ENCODE assay signal across 8 cellular contexts in the genomic region with DNA sequence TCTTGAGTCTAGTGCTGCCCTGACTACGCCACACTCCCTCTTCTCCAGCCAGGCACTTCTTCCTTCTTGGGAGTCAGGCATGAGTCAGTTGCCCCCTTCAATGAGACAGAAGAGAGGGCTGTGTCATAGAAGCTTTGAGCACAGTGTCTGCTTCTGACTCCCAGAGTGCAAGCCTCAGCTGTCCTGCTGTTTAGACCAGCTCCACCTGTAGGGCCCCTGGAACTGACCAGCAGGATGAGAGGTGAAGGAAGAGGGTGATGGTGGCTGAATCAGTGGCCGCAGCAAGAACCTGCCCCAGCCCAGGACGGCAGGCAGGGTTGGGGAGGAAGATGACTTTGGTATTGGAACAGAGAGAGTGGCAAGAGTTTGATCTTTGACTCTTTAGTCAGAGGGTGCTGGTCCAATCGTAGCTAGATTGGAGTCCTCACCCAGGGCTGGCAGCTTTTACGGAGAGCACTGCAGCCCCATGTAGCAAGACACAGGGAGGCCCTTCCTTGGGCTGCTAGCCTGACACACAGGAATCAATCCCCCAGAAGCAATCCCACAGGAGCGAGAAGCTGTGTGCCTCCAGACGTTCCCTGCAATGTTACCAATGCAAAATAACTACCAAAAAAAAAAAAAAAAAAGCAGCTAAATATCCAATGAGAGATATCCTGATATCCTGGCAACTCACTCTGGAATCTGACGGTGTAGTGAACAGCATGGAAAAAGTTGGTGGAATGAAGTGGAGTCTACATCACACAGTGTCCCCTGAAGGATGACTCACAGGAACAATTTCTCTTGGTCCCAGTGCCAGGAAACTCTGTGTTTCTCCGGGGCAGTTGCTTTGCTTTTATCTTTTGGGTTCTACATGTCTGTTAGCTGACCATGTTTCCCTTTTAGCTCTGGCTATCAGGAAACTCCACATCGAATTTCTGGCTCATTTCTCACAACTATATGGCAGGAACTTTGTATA. TPM values are rescaled to one million over a fixed set of nuclear protein-coding genes. Genes with fewer than 3 reads are reported as not detected.
A peak's percentile ranks its signal among the peaks of the same experiment; 100 is the strongest.
DNase-seq lines count a peak whose midpoint lies in the region; ATAC-seq and TF ChIP-seq lines count a peak whose summit lies in the region.
"Had no signal": no experiment of that assay in that cellular context is flagged by ENCODE, and none has a peak within 500 bp of the region (broad histone marks: within the 10 kb centered on the region; RNA-seq: fewer than 3 reads in every experiment).

No MANE protein-coding gene starts in this region.

- no peaks in the 10 kb centered on the region for H3K4me1 Mint-ChIP-seq in activated T-cell treated with anti-CD3 and anti-CD28 coated beads, Interleukin-2, amount 50 U/mL, for 4 hours (ENCODE audit: low read depth)
- H3K4me1 Mint-ChIP-seq: activated naive CD8-positive, alpha-beta T cell treated with anti-CD3 and anti-CD28 coated beads, Interleukin-2, amount 10 ng/mL, durations not matched to agents 7 days and 5 days had no signal

- H3K4me2 ChIP-seq in GM23248 (ENCODE audit: unreplicated experiment) = peak overlapping the region; percentile 70

- no peaks in the 10 kb centered on the region for H3K36me3 Mint-ChIP-seq in activated T-cell treated with anti-CD3 and anti-CD28 coated beads, Interleukin-2, amount 50 U/mL, for 4 hours (ENCODE audit: insufficient read depth)
- H3K36me3 Mint-ChIP-seq: activated naive CD8-positive, alpha-beta T cell treated with anti-CD3 and anti-CD28 coated beads, Interleukin-2, amount 10 ng/mL, durations not matched to agents 7 days and 5 days had no signal

- no peak overlapping the region for H3K4me3 Mint-ChIP-seq in activated T-cell treated with anti-CD3 and anti-CD28 coated beads, Interleukin-2, amount 50 U/mL, for 4 hours
- H3K4me3 Mint-ChIP-seq: activated naive CD8-positive, alpha-beta T cell treated with anti-CD3 and anti-CD28 coated beads, Interleukin-2, amount 10 ng/mL, durations not matched to agents 7 days and 5 days had no signal

- H3K9me3 ChIP-seq in GM23248 (ENCODE audit: low read depth) = no peaks in the 10 kb centered on the region

- DNase-seq in GM23248 (peak; percentile 96), omental fat pad (ENCODE audit: low spot score) (no peak)
- DNase-seq in stimulated activated CD4-positive, alpha-beta T cell treated with anti-CD3 and anti-CD28 coated beads, Interleukin-4, amount 100 ng/mL, for 24 hours = no peak
- DNase-seq in activated T-cell treated with anti-CD3 and anti-CD28 coated beads, Interleukin-2, amount 50 U/mL, for 4 hours = no peak
- DNase-seq in stimulated activated CD4-positive, alpha-beta T cell treated with anti-CD3 and anti-CD28 coated beads, Interleukin-15, amount 100 ng/mL, for 24 hours = no peak
- DNase-seq: activated naive CD8-positive, alpha-beta T cell treated with anti-CD3 and anti-CD28 coated beads, Interleukin-2, amount 10 ng/mL, durations not matched to agents 7 days and 5 days; NCI-H187 treated with DMSO at 0.1 percent for 48 hours had no signal

- in situ Hi-C loops in GM23248 (cut with MboI) = no loop called here

- H3K36me3 ChIP-seq in GM23248 (ENCODE audit: low read depth) = no peaks in the 10 kb centered on the region

- TF ChIP-seq CTCF in omental fat pad (IDR thresholded peaks at IDR 0.05) = no peak

- H3K27me3 Mint-ChIP-seq in activated T-cell treated with anti-CD3 and anti-CD28 coated beads, Interleukin-2, amount 50 U/mL, for 4 hours (ENCODE audit: low read depth) = no peaks in the 10 kb centered on the region

- 4 to 9% methylated on average over 10 of the region's 10 CpGs for WGBS in GM23248 (ENCODE audit: low coverage in 1 of 2, low lambda C conversion rate in 2 of 2, missing lambda C conversion rate in 2 of 2), 2 experiments

- H3K27me3 ChIP-seq in GM23248 (replicated peaks; ENCODE audit: insufficient read depth) = no peaks in the 10 kb centered on the region

- peak; percentile 89 for ATAC-seq in omental fat pad (ENCODE audit: low FRiP score)
- no peak for ATAC-seq in activated T-cell treated with anti-CD3 and anti-CD28 coated beads, Interleukin-2, amount 50 U/mL, for 4 hours

- peak overlapping the region; percentile 41; the same call in 1 of the 2 replicates for H3K4me3 ChIP-seq in GM23248

- H3K9me3 Mint-ChIP-seq in activated T-cell treated with anti-CD3 and anti-CD28 coated beads, Interleukin-2, amount 50 U/mL, for 4 hours = no peaks in the 10 kb centered on the region
- H3K9me3 Mint-ChIP-seq: activated naive CD8-positive, alpha-beta T cell treated with anti-CD3 and anti-CD28 coated beads, Interleukin-2, amount 10 ng/mL, durations not matched to agents 7 days and 5 days had no signal

- H3F3A ChIP-seq in GM23248 (ENCODE audit: insufficient read depth) = peaks cover 33% of the 10 kb centered on the region

- peak overlapping the region; percentile 64 for H3K9ac ChIP-seq in GM23248

- H3K9me2 ChIP-seq in GM23248 (ENCODE audit: insufficient read depth) = no peaks in the 10 kb centered on the region

- no peaks in the 10 kb centered on the region for H4K20me1 ChIP-seq in GM23248 (ENCODE audit: insufficient read depth)

- peaks cover 26% of the 10 kb centered on the region for H3K4me1 ChIP-seq in GM23248 (ENCODE audit: insufficient read depth)

- no peaks in the 10 kb centered on the region for H3K79me2 ChIP-seq in GM23248 (ENCODE audit: insufficient read depth)

- H2AFZ ChIP-seq in GM23248 = peak overlapping the region; percentile 10; the same call in 1 of the 2 replicates

- H3K27ac ChIP-seq in GM23248 (peak overlapping the region; percentile 91), cingulate gyrus (ENCODE audit: low read depth, low read length) (peak overlapping the region; percentile 80)

RNA-seq across cellular contexts. Expression of gene C10orf62, which starts 6.9 kb away (rescaled TPM):
- total RNA-seq in GM23248 (2014; rRNA removed; shearing (Covaris generic)) = not detected in 2 replicates
- polyA plus RNA-seq in GM23248 (2016; fragmentation: Nextera tagmentation; extraction: Ambion mirVana) = not detected in 2 replicates
- 1 to 10 TPM in 1 of 4 donors, under 1 TPM in 1, not detected in 2; 0.88 to 1.2 TPM for total RNA-seq in omental fat pad
- not detected for total RNA-seq in activated T-cell treated with anti-CD3 and anti-CD28 coated beads, Interleukin-2, amount 50 U/mL, for 4 hours
- total RNA-seq: activated naive CD8-positive, alpha-beta T cell treated with anti-CD3 and anti-CD28 coated beads, Interleukin-2, amount 10 ng/mL, durations not matched to agents 7 days and 5 days had no signal

RNA-seq across cellular contexts. Expression of gene HOGA1, which starts 12.2 kb away (rescaled TPM):
- total RNA-seq in GM23248 (2014; rRNA removed; shearing (Covaris generic)) = 0.22 TPM in 1 of 2 replicates, not detected in the other
- 0.13 and 0.28 TPM in 2 replicates for polyA plus RNA-seq in GM23248 (2016; fragmentation: Nextera tagmentation; extraction: Ambion mirVana)
- total RNA-seq in omental fat pad = 10 to 100 TPM in 1 of 4 donors, 1 to 10 TPM in 3; 3.3 to 11.7 (median 7.6) TPM
- not detected for total RNA-seq in activated T-cell treated with anti-CD3 and anti-CD28 coated beads, Interleukin-2, amount 50 U/mL, for 4 hours
- total RNA-seq: activated naive CD8-positive, alpha-beta T cell treated with anti-CD3 and anti-CD28 coated beads, Interleukin-2, amount 10 ng/mL, durations not matched to agents 7 days and 5 days had no signal

RNA-seq across cellular contexts. Expression of gene ANKRD2, which starts 23.8 kb away (rescaled TPM):
- total RNA-seq in GM23248 (2014; rRNA removed; shearing (Covaris generic)) = not detected in 2 replicates
- polyA plus RNA-seq in GM23248 (2016; fragmentation: Nextera tagmentation; extraction: Ambion mirVana) = not detected in 2 replicates
- 1 to 10 TPM in 1 of 4 donors, not detected in 3; 2.7 TPM for total RNA-seq in omental fat pad
- total RNA-seq in activated T-cell treated with anti-CD3 and anti-CD28 coated beads, Interleukin-2, amount 50 U/mL, for 4 hours = not detected

RNA-seq across cellular contexts. Expression of gene MORN4, which starts 36.9 kb away (rescaled TPM):
- total RNA-seq in GM23248 (2014; rRNA removed; shearing (Covaris generic)) = 5.3 and 7.9 TPM in 2 replicates
- polyA plus RNA-seq in GM23248 (2016; fragmentation: Nextera tagmentation; extraction: Ambion mirVana) = 19.8 and 22.2 TPM in 2 replicates
- total RNA-seq in omental fat pad = 1 to 10 TPM in 3 of 4 donors, under 1 TPM in 1; 0.36 to 5.3 (median 2.5) TPM
- total RNA-seq in activated T-cell treated with anti-CD3 and anti-CD28 coated beads, Interleukin-2, amount 50 U/mL, for 4 hours = 1 to 10 TPM; 2.1 to 4.5 (median 2.2) TPM

RNA-seq across cellular contexts. Expression of gene PI4K2A, which starts 44.1 kb away (rescaled TPM):
- total RNA-seq in GM23248 (2014; rRNA removed; shearing (Covaris generic)) = 23.1 and 28.7 TPM in 2 replicates
- 16.1 and 16.6 TPM in 2 replicates for polyA plus RNA-seq in GM23248 (2016; fragmentation: Nextera tagmentation; extraction: Ambion mirVana)
- 10 to 100 TPM; 11.7 to 33.9 (median 17.8) TPM for total RNA-seq in omental fat pad
- 10 to 100 TPM; 12.9 to 16.9 (median 15.7) TPM for total RNA-seq in activated T-cell treated with anti-CD3 and anti-CD28 coated beads, Interleukin-2, amount 50 U/mL, for 4 hours
